In genomic region chr2:199303814-199304213, GRCh38 we compare ENCODE assay signal across 15 cellular contexts.
DNase-seq lines count a peak whose midpoint lies in the region; ATAC-seq, FAIRE-seq and TF ChIP-seq lines count a peak whose summit lies in the region.
"Had no signal": no experiment of that assay in that cellular context is flagged by ENCODE, and none has a peak within 500 bp of the region (broad histone marks: within the 10 kb centered on the region; RNA-seq: fewer than 3 reads in every experiment).

No MANE protein-coding gene starts in this region.

- no peaks in the 10 kb centered on the region for H3K27me3 ChIP-seq in sigmoid colon
- H3K27me3 ChIP-seq: neutrophil, suprapubic skin had no signal

- no peaks in the 10 kb centered on the region for H3K9me3 Mint-ChIP-seq in nephron progenitor cell

- no peak overlapping the region for H3K27ac ChIP-seq in sigmoid colon
- H3K27ac ChIP-seq: neutrophil, suprapubic skin had no signal

- H3K36me3 Mint-ChIP-seq in nephron progenitor cell (ENCODE audit: low read depth), result peaks cover 39% of the 10 kb centered on the region
- H3K36me3 Mint-ChIP-seq: CD4-positive, CD25-positive, alpha-beta regulatory T cell had no signal

- TF ChIP-seq CTCF in epithelial cell of esophagus (IDR thresholded peaks at IDR 0.05; ENCODE audit: insufficient read depth, low read depth, low read length, missing control alignments) (no peak), nephron progenitor cell (IDR thresholded peaks at IDR 0.05) (no peak), sigmoid colon (IDR thresholded peaks at IDR 0.05) (no peak)

- ATAC-seq in GM18858 (IDR thresholded peaks at IDR 0.05; ENCODE audit: unreplicated experiment), result no peak

- WGBS in sigmoid colon, 2 donors, result 88 to 91% methylated on average over 6 of the region's 6 CpGs

- peaks cover 0 to 16% (median 8%) of the 10 kb centered on the region in 4 donors for H3K4me1 ChIP-seq in sigmoid colon
- H3K4me1 ChIP-seq: suprapubic skin had no signal

- H3K4me3 ChIP-seq in epithelial cell of esophagus (ENCODE audit: low read length), result no peak overlapping the region
- no peak overlapping the region for H3K4me3 ChIP-seq in sigmoid colon
- H3K4me3 ChIP-seq: suprapubic skin had no signal

- FAIRE-seq in RCC 7860 (lab: Jason Lieb, UNC), result peak; percentile 60
- FAIRE-seq: kidney had no signal

- TF ChIP-seq EP300 in sigmoid colon (IDR thresholded peaks at IDR 0.05), result no peak

- H3K4me1 Mint-ChIP-seq in nephron progenitor cell, result peaks cover 3% of the 10 kb centered on the region
- H3K4me1 Mint-ChIP-seq: CD4-positive, CD25-positive, alpha-beta regulatory T cell had no signal

- peak overlapping the region; percentile 59 for H3K27ac Mint-ChIP-seq in nephron progenitor cell
- H3K27ac Mint-ChIP-seq: CD4-positive, CD25-positive, alpha-beta regulatory T cell had no signal

- TF ChIP-seq POLR2A in sigmoid colon (IDR thresholded peaks at IDR 0.05), result no peak

- H3K9me3 ChIP-seq in sigmoid colon, result no peaks in the 10 kb centered on the region
- H3K9me3 ChIP-seq: neutrophil, suprapubic skin had no signal

- no peak overlapping the region for H3K4me3 Mint-ChIP-seq in nephron progenitor cell
- H3K4me3 Mint-ChIP-seq: CD4-positive, CD25-positive, alpha-beta regulatory T cell had no signal

- no peaks in the 10 kb centered on the region for H3K36me3 ChIP-seq in sigmoid colon
- H3K36me3 ChIP-seq: neutrophil, suprapubic skin had no signal

- H3K27me3 Mint-ChIP-seq in nephron progenitor cell (ENCODE audit: low read depth, poor library complexity), result no peaks in the 10 kb centered on the region
- H3K27me3 Mint-ChIP-seq: CD4-positive, CD25-positive, alpha-beta regulatory T cell had no signal

- peak; percentile 94 for DNase-seq in Daoy (ENCODE audit: low read depth)
- peak; percentile 91 for DNase-seq in RCC 7860 (ENCODE audit: low spot score)
- DNase-seq in epithelial cell of esophagus (ENCODE audit: low read depth), result peak; percentile 44
- no peak for DNase-seq in nephron progenitor cell
- DNase-seq in activated gamma-delta T cell (lab: John Stamatoyannopoulos, UW), result no peak
- DNase-seq in sigmoid colon, result no peak
- DNase-seq in NCI-H1048 (lab: John Stamatoyannopoulos, UW), result no peak
- DNase-seq: CD4-positive, CD25-positive, alpha-beta regulatory T cell; kidney; NCI-H1092 treated with DMSO at 0.1 percent for 48 hours; NCI-H774; T-helper 2 cell had no signal

- intact Hi-C loops in sigmoid colon (cut with DNase I), result no loop called here

Comparison
In these comparisons a context has a peak if more than half of its experiments do, and no peak if none do; other contexts are left out.
1. DNase-seq: peak in Daoy (single experiment), RCC 7860 (single experiment) and epithelial cell of esophagus (single experiment); none in nephron progenitor cell (single experiment), activated gamma-delta T cell (single experiment), sigmoid colon (single experiment) and NCI-H1048 (single experiment).